In the genomic region with DNA sequence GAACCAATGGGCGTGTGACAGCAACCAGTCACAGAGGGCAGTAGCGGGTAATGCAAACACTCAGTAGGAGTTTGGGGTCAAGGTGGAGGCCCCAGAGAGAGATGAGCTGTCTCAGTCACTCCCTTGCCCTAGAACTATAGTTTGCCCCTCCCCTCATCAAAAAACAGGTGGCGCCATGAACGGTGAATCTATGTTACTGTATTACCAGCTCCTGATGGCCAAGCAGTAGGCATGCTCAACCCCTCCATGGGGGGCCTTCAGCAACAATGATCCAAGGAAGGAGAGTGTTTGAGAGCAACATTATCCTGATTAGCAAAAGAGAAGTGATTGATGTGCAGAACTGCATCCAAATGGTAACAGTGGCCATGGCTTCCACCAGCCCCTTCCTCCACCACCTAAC, we compare ENCODE assay signal across 27 cellular contexts. TPM values are rescaled to one million over a fixed set of nuclear protein-coding genes. Genes with fewer than 3 reads are reported as not detected.
A peak's percentile ranks its signal among the peaks of the same experiment; 100 is the strongest.
DNase-seq lines count a peak whose midpoint lies in the region; ATAC-seq and TF ChIP-seq lines count a peak whose summit lies in the region.
"Had no signal": no experiment of that assay in that cellular context is flagged by ENCODE, and none has a peak within 500 bp of the region (broad histone marks: within the 10 kb centered on the region; RNA-seq: fewer than 3 reads in every experiment).

No MANE protein-coding gene starts in this region.

- POLR2A ChIA-PET in activated CD4-positive, alpha-beta T cell treated with anti-CD3 and anti-CD28 coated beads for 36 hours (lab: Charles Lee): no interaction called here
- POLR2A ChIA-PET in CD8-positive, alpha-beta T cell (lab: Charles Lee): interaction anchor here (0.9 to 2.3 kb wide), 9 partner anchors 9 to 109 kb away, joined by 3 to 10 read pairs (median 5); a partner anchor contains a TSS
- POLR2A ChIA-PET in activated CD8-positive, alpha-beta T cell treated with anti-CD3 and anti-CD28 coated beads, Interleukin-2, amount 10 ng/mL, durations not matched to agents 7 days and 5 days (lab: Charles Lee): interaction anchor here (0.8 to 1.6 kb wide), 2 partner anchors 44 to 68 kb away, joined by 3 to 7 read pairs; no protein-coding TSS in a partner anchor

- no peak overlapping the region for H3K4me3 Mint-ChIP-seq in activated CD4-positive, alpha-beta T cell treated with anti-CD3 and anti-CD28 coated beads for 36 hours
- peak overlapping the region; percentile 45 for H3K4me3 Mint-ChIP-seq in CD8-positive, alpha-beta T cell
- no peak overlapping the region for H3K4me3 Mint-ChIP-seq in activated CD8-positive, alpha-beta T cell treated with anti-CD3 and anti-CD28 coated beads, Interleukin-2, amount 10 ng/mL, durations not matched to agents 7 days and 5 days
- H3K4me3 Mint-ChIP-seq in effector memory CD8-positive, alpha-beta T cell: peak overlapping the region; percentile 25 to 63
- H3K4me3 Mint-ChIP-seq: IgD-negative memory B cell had no signal

- peaks cover 8% of the 10 kb centered on the region for H3K36me3 ChIP-seq in CD8-positive, alpha-beta T cell (ENCODE audit: insufficient read depth, low read length)
- H3K36me3 ChIP-seq: esophagus squamous epithelium, heart left ventricle, left lung, SJSA1, thoracic aorta, WERI-Rb-1 had no signal

- TF ChIP-seq CTCF in CD8-positive, alpha-beta T cell (IDR thresholded peaks at IDR 0.05): no peak

- ATAC-seq in activated CD4-positive, alpha-beta T cell treated with anti-CD3 and anti-CD28 coated beads for 36 hours: no peak
- no peak for ATAC-seq in CD8-positive, alpha-beta T cell
- no peak for ATAC-seq in activated CD8-positive, alpha-beta T cell treated with anti-CD3 and anti-CD28 coated beads, Interleukin-2, amount 10 ng/mL, durations not matched to agents 7 days and 5 days
- ATAC-seq in effector memory CD8-positive, alpha-beta T cell (replicated peaks): no peak
- ATAC-seq: foreskin keratinocyte, heart left ventricle, left lung, right cardiac atrium had no signal

- peak overlapping the region; percentile 82 for H3K27ac Mint-ChIP-seq in activated CD4-positive, alpha-beta T cell treated with anti-CD3 and anti-CD28 coated beads for 36 hours
- H3K27ac Mint-ChIP-seq in CD8-positive, alpha-beta T cell: peak overlapping the region; percentile 94
- H3K27ac Mint-ChIP-seq in activated CD8-positive, alpha-beta T cell treated with anti-CD3 and anti-CD28 coated beads, Interleukin-2, amount 10 ng/mL, durations not matched to agents 7 days and 5 days: peak overlapping the region; percentile 21
- peak overlapping the region; percentile 39 to 88 for H3K27ac Mint-ChIP-seq in effector memory CD8-positive, alpha-beta T cell

- H3K4me3 ChIP-seq in CD8-positive, alpha-beta T cell (ENCODE audit: low read depth, low read length): peak overlapping the region; percentile 3
- H3K4me3 ChIP-seq: esophagus squamous epithelium, GM23248, heart left ventricle, left lung, SJSA1, thoracic aorta had no signal

- peaks cover 89% of the 10 kb centered on the region for H3K4me1 Mint-ChIP-seq in activated CD4-positive, alpha-beta T cell treated with anti-CD3 and anti-CD28 coated beads for 36 hours
- peaks cover 93% of the 10 kb centered on the region for H3K4me1 Mint-ChIP-seq in CD8-positive, alpha-beta T cell (ENCODE audit: low read depth)
- H3K4me1 Mint-ChIP-seq in activated CD8-positive, alpha-beta T cell treated with anti-CD3 and anti-CD28 coated beads, Interleukin-2, amount 10 ng/mL, durations not matched to agents 7 days and 5 days (ENCODE audit: low read depth): peaks cover 92% of the 10 kb centered on the region
- peaks cover 64 to 85% of the 10 kb centered on the region in 2 donors for H3K4me1 Mint-ChIP-seq in effector memory CD8-positive, alpha-beta T cell (ENCODE audit: low read depth in 2 of 2)

- no peak for DNase-seq in activated CD4-positive, alpha-beta T cell treated with anti-CD3 and anti-CD28 coated beads for 36 hours
- DNase-seq in activated CD4-positive, alpha-beta T cell treated with anti-CD3 and anti-CD28 coated beads for 4 hours: no peak
- DNase-seq in CD8-positive, alpha-beta T cell: peak in 1 of 7 experiments; percentile 46
- no peak for DNase-seq in activated CD8-positive, alpha-beta T cell treated with anti-CD3 and anti-CD28 coated beads, Interleukin-2, amount 10 ng/mL, durations not matched to agents 7 days and 5 days
- DNase-seq in effector memory CD8-positive, alpha-beta T cell: no peak
- DNase-seq in Kasumi-1 (lab: John Stamatoyannopoulos, UW) (no peak), medulla oblongata (ENCODE audit: extremely low spot score) (no peak), amygdala (lab: John Stamatoyannopoulos, UW) (no peak)
- DNase-seq: 8988T; caudate nucleus; esophagus squamous epithelium; foreskin keratinocyte; GM23248; heart left ventricle; left lung; mesendoderm; NCI-H1694 treated with DMSO at 0.1 percent for 48 hours; posterior cingulate gyrus; right cardiac atrium; stimulated activated CD4-positive, alpha-beta T cell treated with anti-CD3 and anti-CD28 coated beads, Interleukin-1b, Interleukin-23, amount 100 ng/mL, for 48 hours; WERI-Rb-1 had no signal

- H3K4me1 ChIP-seq in CD8-positive, alpha-beta T cell (ENCODE audit: insufficient read depth, low read length): peaks cover 93% of the 10 kb centered on the region
- H3K4me1 ChIP-seq: foreskin keratinocyte had no signal

- H3K27ac ChIP-seq in CD8-positive, alpha-beta T cell (ENCODE audit: low read depth, low read length): peak overlapping the region; percentile 23
- H3K27ac ChIP-seq: C4-2B, esophagus squamous epithelium, foreskin keratinocyte, GM23248, heart left ventricle, left lung, RWPE1, SJSA1, thoracic aorta, WERI-Rb-1 had no signal

- no peaks in the 10 kb centered on the region for H3K27me3 ChIP-seq in CD8-positive, alpha-beta T cell (ENCODE audit: insufficient read depth, low read length)
- H3K27me3 ChIP-seq: esophagus squamous epithelium, heart left ventricle, left lung, SJSA1 had no signal

- no peaks in the 10 kb centered on the region for H3K9me3 ChIP-seq in CD8-positive, alpha-beta T cell (ENCODE audit: low read length)
- H3K9me3 ChIP-seq: esophagus squamous epithelium, SJSA1, thoracic aorta had no signal

- no peaks in the 10 kb centered on the region for H3K27me3 Mint-ChIP-seq in activated CD4-positive, alpha-beta T cell treated with anti-CD3 and anti-CD28 coated beads for 36 hours
- H3K27me3 Mint-ChIP-seq in CD8-positive, alpha-beta T cell (ENCODE audit: low read depth): no peaks in the 10 kb centered on the region
- no peaks in the 10 kb centered on the region for H3K27me3 Mint-ChIP-seq in activated CD8-positive, alpha-beta T cell treated with anti-CD3 and anti-CD28 coated beads, Interleukin-2, amount 10 ng/mL, durations not matched to agents 7 days and 5 days (ENCODE audit: low read depth)
- no peaks in the 10 kb centered on the region for H3K27me3 Mint-ChIP-seq in effector memory CD8-positive, alpha-beta T cell
- H3K27me3 Mint-ChIP-seq: stimulated activated naive CD8-positive, alpha-beta T cell treated with anti-CD3 and anti-CD28 coated beads, Interleukin-15, Interleukin-2, amounts not matched to agents 100 ng/mL and 50 ng/mL, for 24 hours had no signal

- intact Hi-C loops in activated CD4-positive, alpha-beta T cell treated with anti-CD3 and anti-CD28 coated beads for 36 hours (cut with DNase I, micrococcal nuclease): loop anchor here in 1 of 2 experiments (10.0 kb wide), 1 partner anchor 206 kb away; no protein-coding TSS in a partner anchor
- intact Hi-C loops in CD8-positive, alpha-beta T cell (cut with DNase I, micrococcal nuclease): no loop called here

- H3K9me3 Mint-ChIP-seq in activated CD4-positive, alpha-beta T cell treated with anti-CD3 and anti-CD28 coated beads for 36 hours (ENCODE audit: low read depth): peaks cover 11% of the 10 kb centered on the region
- peaks cover 5% of the 10 kb centered on the region for H3K9me3 Mint-ChIP-seq in CD8-positive, alpha-beta T cell
- peaks cover 10% of the 10 kb centered on the region for H3K9me3 Mint-ChIP-seq in activated CD8-positive, alpha-beta T cell treated with anti-CD3 and anti-CD28 coated beads, Interleukin-2, amount 10 ng/mL, durations not matched to agents 7 days and 5 days (ENCODE audit: insufficient read depth)
- peaks cover 0 to 19% of the 10 kb centered on the region in 2 donors for H3K9me3 Mint-ChIP-seq in effector memory CD8-positive, alpha-beta T cell

- CTCF ChIA-PET in activated CD4-positive, alpha-beta T cell treated with anti-CD3 and anti-CD28 coated beads for 36 hours (lab: Charles Lee): interaction anchor here (0.5 to 2.2 kb wide), 5 partner anchors 13 to 75 kb away, joined by 3 to 8 read pairs (median 4); no protein-coding TSS in a partner anchor
- CTCF ChIA-PET in CD8-positive, alpha-beta T cell (lab: Charles Lee): interaction anchor here (0.6 to 3.8 kb wide), 15 partner anchors 8 to 324 kb away, joined by 3 to 13 read pairs (median 4); a partner anchor contains a TSS
- CTCF ChIA-PET in activated CD8-positive, alpha-beta T cell treated with anti-CD3 and anti-CD28 coated beads, Interleukin-2, amount 10 ng/mL, durations not matched to agents 7 days and 5 days (lab: Charles Lee): interaction anchor here (1.0 to 9.2 kb wide), 8 partner anchors 8 to 324 kb away, joined by 3 to 68 read pairs (median 12); no protein-coding TSS in a partner anchor

- H3K36me3 Mint-ChIP-seq in activated CD4-positive, alpha-beta T cell treated with anti-CD3 and anti-CD28 coated beads for 36 hours (ENCODE audit: low read depth): peaks cover 49% of the 10 kb centered on the region
- peaks cover 61% of the 10 kb centered on the region for H3K36me3 Mint-ChIP-seq in CD8-positive, alpha-beta T cell
- H3K36me3 Mint-ChIP-seq in activated CD8-positive, alpha-beta T cell treated with anti-CD3 and anti-CD28 coated beads, Interleukin-2, amount 10 ng/mL, durations not matched to agents 7 days and 5 days (ENCODE audit: low read depth): peaks cover 74% of the 10 kb centered on the region
- no peaks in the 10 kb centered on the region for H3K36me3 Mint-ChIP-seq in effector memory CD8-positive, alpha-beta T cell (ENCODE audit: insufficient read depth)
- H3K36me3 Mint-ChIP-seq: IgD-negative memory B cell had no signal

RNA-seq across cellular contexts. Expression of a gene that starts 30.4 kb away (rescaled TPM):
- 10 to 100 TPM; 37.2 to 42.2 TPM for total RNA-seq in activated CD4-positive, alpha-beta T cell treated with anti-CD3 and anti-CD28 coated beads for 36 hours
- total RNA-seq in CD8-positive, alpha-beta T cell: 100 to 1,000 TPM; 138 to 142 TPM
- 10 to 100 TPM; 71.9 to 73.2 TPM for total RNA-seq in activated CD8-positive, alpha-beta T cell treated with anti-CD3 and anti-CD28 coated beads, Interleukin-2, amount 10 ng/mL, durations not matched to agents 7 days and 5 days

RNA-seq across cellular contexts. Expression of a gene that starts 55.0 kb away (rescaled TPM):
- 1,000 to 10,000 TPM; 2,345 to 2,742 TPM for total RNA-seq in activated CD4-positive, alpha-beta T cell treated with anti-CD3 and anti-CD28 coated beads for 36 hours
- total RNA-seq in CD8-positive, alpha-beta T cell: 1,000 to 10,000 TPM; 1,479 to 1,577 TPM
- 1,000 to 10,000 TPM; 4,520 to 4,885 TPM for total RNA-seq in activated CD8-positive, alpha-beta T cell treated with anti-CD3 and anti-CD28 coated beads, Interleukin-2, amount 10 ng/mL, durations not matched to agents 7 days and 5 days

Comparison
In these comparisons a context has a peak if more than half of its experiments do, and no peak if none do; other contexts are left out.
1. H3K27ac Mint-ChIP-seq: peak in every context shown above with its lines; median percentile 94 in CD8-positive, alpha-beta T cell; 82 in activated CD4-positive, alpha-beta T cell treated with anti-CD3 and anti-CD28 coated beads for 36 hours; 64 in effector memory CD8-positive, alpha-beta T cell; 21 in activated CD8-positive, alpha-beta T cell treated with anti-CD3 and anti-CD28 coated beads, Interleukin-2, amount 10 ng/mL, durations not matched to agents 7 days and 5 days.
2. H3K4me3 Mint-ChIP-seq: peak in CD8-positive, alpha-beta T cell (single experiment) and effector memory CD8-positive, alpha-beta T cell (2 of 2); none in activated CD4-positive, alpha-beta T cell treated with anti-CD3 and anti-CD28 coated beads for 36 hours (single experiment) and activated CD8-positive, alpha-beta T cell treated with anti-CD3 and anti-CD28 coated beads, Interleukin-2, amount 10 ng/mL, durations not matched to agents 7 days and 5 days (single experiment).